ENCODE assay signal across 21 cellular contexts in the genomic region with DNA sequence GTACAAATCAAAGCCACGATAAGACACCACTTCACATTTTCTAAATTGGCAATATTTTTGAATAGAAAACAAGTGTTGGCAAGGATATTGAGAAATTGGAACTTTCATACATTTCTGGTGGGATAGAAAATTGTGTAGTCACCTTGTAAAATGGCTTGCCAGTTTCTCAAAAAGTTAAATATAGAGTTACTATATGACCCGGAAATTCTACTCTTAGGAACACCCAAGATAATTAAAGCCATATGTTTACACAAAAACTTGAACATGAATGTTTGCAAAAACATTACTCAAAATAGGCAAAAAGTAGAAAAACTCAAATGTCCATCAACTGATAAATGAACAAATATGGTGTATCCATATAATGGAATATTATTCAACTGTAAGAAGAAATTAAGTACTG.
DNase-seq lines count a peak whose midpoint lies in the region; ATAC-seq and TF ChIP-seq lines count a peak whose summit lies in the region.
"Had no signal": no experiment of that assay in that cellular context is flagged by ENCODE, and none has a peak within 500 bp of the region (broad histone marks: within the 10 kb centered on the region; RNA-seq: fewer than 3 reads in every experiment).

No MANE protein-coding gene starts in this region.

- no peak overlapping the region for H3K4me3 ChIP-seq in cardiac fibroblast (replicated peaks in 1 of 2; ENCODE audit: low read depth in 2 of 2, low read length in 2 of 2)
- H3K4me3 ChIP-seq in foreskin fibroblast (ENCODE audit: low read depth in 1 of 2, low read length in 2 of 2) = no peak overlapping the region
- H3K4me3 ChIP-seq: A549, BLaER1 had no signal

- TF ChIP-seq CTCF in cardiac fibroblast (IDR thresholded peaks at IDR 0.05; ENCODE audit: low read depth, low read length) (no peak), foreskin fibroblast (IDR thresholded peaks at IDR 0.05; ENCODE audit: low read depth, low read length) (no peak)

- no peak for ATAC-seq in HG03571 (IDR thresholded peaks at IDR 0.05; ENCODE audit: unreplicated experiment)
- ATAC-seq in GM18870 (IDR thresholded peaks at IDR 0.05; ENCODE audit: unreplicated experiment) = no peak
- ATAC-seq: A549; CD8-positive, alpha-beta T cell; HepG2 had no signal

- peak; percentile 14 for DNase-seq in EH (ENCODE audit: low read depth)
- DNase-seq in NCI-H446 treated with DMSO at 0.1 percent for 48 hours (lab: John Stamatoyannopoulos, UW) = peak; percentile 25
- DNase-seq in cardiac fibroblast (ENCODE audit: low read depth in 2 of 2) = peak; percentile 2 to 51
- DNase-seq in foreskin fibroblast = peak; percentile 56 to 72
- no peak for DNase-seq in NCI-H2227 treated with DMSO at 0.1 percent for 48 hours (lab: John Stamatoyannopoulos, UW)
- DNase-seq: CD8-positive, alpha-beta T cell; DMS153; KBM-7; NCI-H1092; NCI-H1436; NCI-H2029; NCI-H345; NCI-H524 treated with DMSO at 0.1 percent for 48 hours; NCI-H82; OCI-M1; Right ventricle myocardium superior had no signal
